8 cellular contexts compared by ENCODE assay signal in the genomic region with DNA sequence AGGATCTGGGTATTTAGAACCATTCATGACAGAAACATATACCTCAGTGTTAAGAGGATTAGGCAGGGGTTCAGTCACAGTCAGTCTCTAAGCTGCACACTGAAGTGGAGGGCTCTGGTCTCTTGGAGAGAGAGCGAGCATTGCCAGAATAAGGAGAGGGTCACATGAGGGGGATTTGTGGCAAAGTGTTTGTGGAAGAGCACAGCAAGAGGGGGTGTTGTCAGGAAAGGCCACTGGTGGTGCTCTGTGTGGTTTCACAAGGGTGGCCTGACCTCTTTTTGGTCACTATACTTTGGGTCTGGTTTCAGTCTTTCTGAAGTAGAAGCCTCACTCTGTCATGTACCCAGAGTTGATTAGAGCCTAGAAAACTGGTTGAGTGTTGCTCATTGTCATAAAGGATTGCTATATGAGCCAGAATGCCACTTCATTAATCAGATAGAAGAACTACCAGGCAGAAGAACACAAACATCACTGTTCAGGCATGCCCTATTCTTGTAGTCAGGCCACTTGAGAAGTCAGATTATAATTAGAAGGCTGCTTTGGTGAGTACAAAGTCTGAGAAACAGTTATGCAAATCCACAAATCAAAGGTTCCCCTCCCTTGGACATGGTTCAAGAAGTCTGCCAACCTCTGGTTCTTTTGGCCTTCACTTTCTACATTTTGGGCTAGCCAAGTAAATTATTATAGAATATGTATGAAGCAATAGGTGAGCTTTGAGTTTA. TPM values are rescaled to one million over a fixed set of nuclear protein-coding genes. Genes with fewer than 3 reads are reported as not detected.
DNase-seq lines count a peak whose midpoint lies in the region; ATAC-seq, FAIRE-seq and TF ChIP-seq lines count a peak whose summit lies in the region.
"Had no signal": no experiment of that assay in that cellular context is flagged by ENCODE, and none has a peak within 500 bp of the region (broad histone marks: within the 10 kb centered on the region; RNA-seq: fewer than 3 reads in every experiment).

No MANE protein-coding gene starts in this region.

- peaks cover 5% of the 10 kb centered on the region; the same call in 1 of the 2 replicates for H3K4me1 Mint-ChIP-seq in WTC11

- H3K27me3 Mint-ChIP-seq in WTC11 (ENCODE audit: low read depth): no peaks in the 10 kb centered on the region

- peak; percentile 82 for ATAC-seq in GM19351 (IDR thresholded peaks at IDR 0.05; ENCODE audit: unreplicated experiment)
- ATAC-seq in HG03025 (IDR thresholded peaks at IDR 0.05; ENCODE audit: low FRiP score, unreplicated experiment): peak; percentile 88
- ATAC-seq in WTC11: no peak
- ATAC-seq: lower lobe of right lung had no signal

- H3K27ac ChIP-seq in small intestine (ENCODE audit: low read depth in 1 of 2, low read length in 1 of 2): peak overlapping the region; percentile 91 to 96
- H3K27ac ChIP-seq: lower lobe of right lung had no signal

- no peak for TF ChIP-seq POLR2A in erythroblast (IDR thresholded peaks at IDR 0.05; ENCODE audit: low read length)

- peak overlapping the region; percentile 46; the same call in 1 of the 2 replicates for H3K27ac Mint-ChIP-seq in WTC11

- WGBS in small intestine, 3 donors: 65 to 91% (median 67%) methylated on average over 1 of the region's 1 CpG

- FAIRE-seq in small intestine (lab: Jason Lieb, UNC) (peak; percentile 65), frontal cortex (lab: Jason Lieb, UNC) (no peak)

- no peaks in the 10 kb centered on the region for H3K9me3 Mint-ChIP-seq in WTC11

- H3K27me3 ChIP-seq in small intestine (ENCODE audit: control insufficient read depth in 2 of 2, insufficient read depth in 2 of 2, low read length in 2 of 2): no peaks in the 10 kb centered on the region

- peaks cover 10% of the 10 kb centered on the region for H3K36me3 Mint-ChIP-seq in WTC11

- H3K36me3 ChIP-seq in small intestine (ENCODE audit: control insufficient read depth in 2 of 2, insufficient read depth in 2 of 2, low read length in 2 of 2): peaks cover 0 to 3% of the 10 kb centered on the region in 2 donors

- no peaks in the 10 kb centered on the region for H3K9me3 ChIP-seq in small intestine (ENCODE audit: control insufficient read depth, low read depth)
- H3K9me3 ChIP-seq: lower lobe of right lung had no signal

- DNase-seq in WTC11 (ENCODE audit: low spot score): no peak
- peak; percentile 94 for DNase-seq in small intestine
- DNase-seq in activated effector memory CD4-positive, alpha-beta T cell treated with Interleukin-2 at 50 U/mL for 16 hours: no peak
- DNase-seq in erythroblast (lab: John Stamatoyannopoulos, UW): no peak
- DNase-seq in frontal cortex (ENCODE audit: low spot score in 2 of 2): no peak
- DNase-seq: lower lobe of right lung had no signal

- no peak overlapping the region for H3K4me3 ChIP-seq in small intestine (ENCODE audit: low read depth in 1 of 2, low read length in 2 of 2)
- H3K4me3 ChIP-seq: lower lobe of right lung had no signal

- TF ChIP-seq CTCF in WTC11 (IDR thresholded peaks at IDR 0.05): no peak

- POLR2A ChIA-PET in WTC11 (lab: Charles Lee): no interaction called here

- peaks cover 3 to 7% of the 10 kb centered on the region in 2 donors for H3K4me1 ChIP-seq in small intestine (ENCODE audit: control insufficient read depth in 2 of 2, insufficient read depth in 1 of 2, low read depth in 1 of 2, low read length in 1 of 2)
- H3K4me1 ChIP-seq: lower lobe of right lung had no signal

- H3K4me3 Mint-ChIP-seq in WTC11: no peak overlapping the region

- CTCF ChIA-PET in WTC11 (lab: Charles Lee): no interaction called here

TF ChIP-seq in WTC11, 78 proteins besides CTCF, POLR2A, EP300 and RAD21:
- TF ChIP-seq, protein P1, sequence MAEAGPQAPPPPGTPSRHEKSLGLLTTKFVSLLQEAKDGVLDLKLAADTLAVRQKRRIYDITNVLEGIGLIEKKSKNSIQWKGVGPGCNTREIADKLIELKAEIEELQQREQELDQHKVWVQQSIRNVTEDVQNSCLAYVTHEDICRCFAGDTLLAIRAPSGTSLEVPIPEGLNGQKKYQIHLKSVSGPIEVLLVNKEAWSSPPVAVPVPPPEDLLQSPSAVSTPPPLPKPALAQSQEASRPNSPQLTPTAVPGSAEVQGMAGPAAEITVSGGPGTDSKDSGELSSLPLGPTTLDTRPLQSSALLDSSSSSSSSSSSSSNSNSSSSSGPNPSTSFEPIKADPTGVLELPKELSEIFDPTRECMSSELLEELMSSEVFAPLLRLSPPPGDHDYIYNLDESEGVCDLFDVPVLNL (CRISPR knock-in tag; IDR thresholded peaks at IDR 0.05; ENCODE audit: borderline replicate concordance, low read depth): no peak
- TF ChIP-seq NFATC4 (CRISPR knock-in tag; IDR thresholded peaks at IDR 0.05) (no peak), NR2C2 (CRISPR knock-in tag; IDR thresholded peaks at IDR 0.05) (no peak), ZNF423 (CRISPR knock-in tag; IDR thresholded peaks at IDR 0.05) (no peak), CREM (CRISPR knock-in tag; IDR thresholded peaks at IDR 0.05) (no peak), TEAD1 (CRISPR knock-in tag; IDR thresholded peaks at IDR 0.05) (no peak), ZBTB21 (CRISPR knock-in tag; IDR thresholded peaks at IDR 0.05; ENCODE audit: borderline replicate concordance) (no peak), MYBL2 (CRISPR knock-in tag; IDR thresholded peaks at IDR 0.05) (no peak)
- TF ChIP-seq, protein P2, sequence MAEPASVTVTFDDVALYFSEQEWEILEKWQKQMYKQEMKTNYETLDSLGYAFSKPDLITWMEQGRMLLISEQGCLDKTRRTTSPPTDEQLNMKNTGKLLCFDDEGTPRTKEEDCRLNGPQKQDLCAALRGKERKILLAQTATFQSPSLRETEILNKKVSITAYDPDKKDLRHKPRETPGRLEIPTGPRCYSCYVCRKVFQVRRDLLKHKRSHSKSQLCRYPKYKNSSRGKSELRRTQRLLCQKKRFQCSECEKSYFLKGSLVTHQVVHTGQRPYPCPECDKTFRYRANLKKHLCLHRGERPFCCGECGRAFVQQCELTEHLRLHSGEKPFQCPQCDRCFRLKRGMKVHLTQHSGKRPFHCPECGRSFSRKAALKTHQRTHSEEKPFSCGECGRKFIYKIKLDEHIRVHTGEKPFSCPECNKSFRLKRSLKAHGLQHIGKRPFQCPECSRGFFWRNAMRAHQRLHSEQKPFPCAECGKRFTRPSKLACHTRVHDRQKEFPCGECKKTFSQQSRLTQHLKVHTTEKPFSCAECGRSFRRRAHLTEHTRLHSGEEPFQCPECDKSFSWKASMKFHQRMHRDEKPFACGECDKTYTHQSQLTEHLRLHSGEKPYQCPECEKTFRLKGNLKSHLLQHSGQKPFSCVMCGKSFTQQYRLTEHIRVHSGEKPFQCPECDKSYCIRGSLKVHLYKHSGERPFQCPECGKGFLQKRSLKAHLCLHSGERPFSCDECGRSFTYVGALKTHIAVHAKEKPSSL (CRISPR knock-in tag; conservative IDR thresholded peaks at IDR 0.05): no peak
- TF ChIP-seq, protein P3, sequence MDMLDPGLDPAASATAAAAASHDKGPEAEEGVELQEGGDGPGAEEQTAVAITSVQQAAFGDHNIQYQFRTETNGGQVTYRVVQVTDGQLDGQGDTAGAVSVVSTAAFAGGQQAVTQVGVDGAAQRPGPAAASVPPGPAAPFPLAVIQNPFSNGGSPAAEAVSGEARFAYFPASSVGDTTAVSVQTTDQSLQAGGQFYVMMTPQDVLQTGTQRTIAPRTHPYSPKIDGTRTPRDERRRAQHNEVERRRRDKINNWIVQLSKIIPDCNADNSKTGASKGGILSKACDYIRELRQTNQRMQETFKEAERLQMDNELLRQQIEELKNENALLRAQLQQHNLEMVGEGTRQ (CRISPR knock-in tag; IDR thresholded peaks at IDR 0.05): no peak

RNA-seq across cellular contexts. Expression of a gene that starts 8.4 kb away (rescaled TPM):
- total RNA-seq in WTC11 (2021): 10.7 to 15.6 TPM (median 11.7 TPM) in 3 replicates
- 10 to 100 TPM; 12.2 to 28.8 (median 13.2) TPM for polyA plus RNA-seq in small intestine
- 69.7 TPM for total RNA-seq in frontal cortex

RNA-seq across cellular contexts. Expression of a gene that starts 30.2 kb away (rescaled TPM):
- total RNA-seq in WTC11 (2021) (6.4 to 9.0 TPM (median 8.3 TPM) in 3 replicates), frontal cortex (38.7 TPM)
- polyA plus RNA-seq in small intestine: 1 to 10 TPM; 1.6 to 3.5 (median 2.4) TPM

RNA-seq across cellular contexts. Expression of a gene that starts 30.6 kb away (rescaled TPM):
- total RNA-seq in WTC11 (2021) (28.3 to 33.9 TPM (median 30.9 TPM) in 3 replicates), frontal cortex (30.6 TPM)
- 10 to 100 TPM; 10.5 to 11.6 (median 11.0) TPM for polyA plus RNA-seq in small intestine
